ENCODE assay signal across 8 cellular contexts in genomic region chr10:69413221-69413865, GRCh38. TPM values are rescaled to one million over a fixed set of nuclear protein-coding genes. Genes with fewer than 3 reads are reported as not detected.
DNase-seq lines count a peak whose midpoint lies in the region; ATAC-seq and TF ChIP-seq lines count a peak whose summit lies in the region.

No MANE protein-coding gene starts in this region.

- ATAC-seq in HG03159 (IDR thresholded peaks at IDR 0.05; ENCODE audit: unreplicated experiment) (no peak), HG03469 (IDR thresholded peaks at IDR 0.05; ENCODE audit: unreplicated experiment) (no peak)

- peak; percentile 74 for TF ChIP-seq CTCF in BE2C (IDR thresholded peaks at IDR 0.05; ENCODE audit: low read depth, low read length)
- peak; percentile 45 for TF ChIP-seq CTCF in MCF 10A (IDR thresholded peaks at IDR 0.05; ENCODE audit: unreplicated experiment)

- no peak overlapping the region for H3K9ac ChIP-seq in NT2/D1 (ENCODE audit: insufficient read length, low read depth)

- POLR2A ChIA-PET in MCF 10A (lab: Yijun Ruan, JAX): no interaction called here

- H3K9me3 Mint-ChIP-seq in MCF 10A (ENCODE audit: unreplicated experiment): no peaks in the 10 kb centered on the region
- no peaks in the 10 kb centered on the region for H3K9me3 Mint-ChIP-seq in immature natural killer cell

- H3K36me3 Mint-ChIP-seq in MCF 10A (ENCODE audit: insufficient read depth, unreplicated experiment): peaks cover 4% of the 10 kb centered on the region
- no peaks in the 10 kb centered on the region for H3K36me3 Mint-ChIP-seq in immature natural killer cell

- no TSS peak for BruUV-seq in MCF 10A (replicated peaks; lab: Mats Ljungman, UMichigan)

- CTCF ChIA-PET in MCF 10A (lab: Yijun Ruan, JAX): interaction anchor here (0.6 to 0.9 kb wide), 4 partner anchors 13 to 327 kb away, joined by 3 to 5 read pairs (median 3); no protein-coding TSS in a partner anchor

- H3K4me1 ChIP-seq in BE2C: peaks cover 5% of the 10 kb centered on the region
- peaks cover 4% of the 10 kb centered on the region for H3K4me1 ChIP-seq in NT2/D1 (ENCODE audit: insufficient read depth, insufficient read length)

- H3K4me3 ChIP-seq in BE2C (ENCODE audit: low read depth, low read length): no peak overlapping the region
- no peak overlapping the region for H3K4me3 ChIP-seq in NT2/D1 (ENCODE audit: insufficient read length, low read depth)

- intact Hi-C loops in MCF 10A (cut with micrococcal nuclease): loop anchor here (1.0 kb wide), 1 partner anchor 320 kb away; no protein-coding TSS in a partner anchor

- DNase-seq in BE2C (peak; percentile 77), HCEC 1CT (peak; percentile 72), NT2/D1 (ENCODE audit: low read depth, low spot score) (peak; percentile 59), MCF 10A (ENCODE audit: unreplicated experiment) (peak; percentile 69), immature natural killer cell (peak; percentile 24 to 35 (median 24)), smooth muscle cell of the brain vasculature (ENCODE audit: low read depth, low spot score) (peak; percentile 31)

- H3K4me1 Mint-ChIP-seq in MCF 10A (ENCODE audit: insufficient read depth, unreplicated experiment) (peaks cover 3% of the 10 kb centered on the region), immature natural killer cell (peaks cover 10 to 13% of the 10 kb centered on the region in 2 donors)

- H3K9me3 ChIP-seq in BE2C (no peaks in the 10 kb centered on the region), NT2/D1 (ENCODE audit: insufficient read depth, low read length) (no peaks in the 10 kb centered on the region)

- no peaks in the 10 kb centered on the region for H3K36me3 ChIP-seq in BE2C
- H3K36me3 ChIP-seq in NT2/D1 (ENCODE audit: insufficient read depth, insufficient read length, low read length): no peaks in the 10 kb centered on the region

- no peaks in the 10 kb centered on the region for H3K27me3 Mint-ChIP-seq in MCF 10A (ENCODE audit: insufficient read depth, unreplicated experiment)
- peaks cover 0 to 3% (median 1%) of the 10 kb centered on the region in 3 donors for H3K27me3 Mint-ChIP-seq in immature natural killer cell (ENCODE audit: low read depth in 3 of 3)

- no peak overlapping the region for H3K27ac Mint-ChIP-seq in MCF 10A (ENCODE audit: low read depth, unreplicated experiment)
- peak overlapping the region in 4 of 6 donors; percentile 31 to 73 (median 48) for H3K27ac Mint-ChIP-seq in immature natural killer cell

- H3K27me3 ChIP-seq in BE2C (no peaks in the 10 kb centered on the region), NT2/D1 (ENCODE audit: insufficient read depth, insufficient read length) (no peaks in the 10 kb centered on the region)

- H3K4me3 Mint-ChIP-seq in MCF 10A (ENCODE audit: unreplicated experiment) (no peak overlapping the region), immature natural killer cell (no peak overlapping the region)

RNA-seq across cellular contexts. Expression of gene TACR2, which starts 3.4 kb away (rescaled TPM):
- polyA plus RNA-seq in BE2C (2012; ENCODE audit: insufficient read depth, insufficient read length, low read depth): 0.56 TPM
- not detected in 2 replicates for total RNA-seq in MCF 10A (2022)
- polyA plus RNA-seq in immature natural killer cell: under 1 TPM; 0.22 to 0.96 (median 0.26) TPM

RNA-seq across cellular contexts. Expression of gene TSPAN15, which starts 37.9 kb away (rescaled TPM):
- 69.9 TPM for polyA plus RNA-seq in BE2C (2012; ENCODE audit: insufficient read depth, insufficient read length, low read depth)
- total RNA-seq in MCF 10A (2022): 0.52 and 0.54 TPM in 2 replicates
- polyA plus RNA-seq in immature natural killer cell: 1 to 10 TPM in 1 of 3 donors, under 1 TPM in 1, not detected in 1; 0.39 to 2.4 TPM

Comparison
In these comparisons a context has a peak if more than half of its experiments do, and no peak if none do; other contexts are left out.
1. DNase-seq: peak in every context shown above with its lines; median percentile 77 in BE2C; 72 in HCEC 1CT; 69 in MCF 10A; 59 in NT2/D1; 31 in smooth muscle cell of the brain vasculature; 24 in immature natural killer cell.